1 cellular context compared by ENCODE assay signal in genomic region chr1:237042467-237042891, GRCh38.
A peak's percentile ranks its signal among the peaks of the same experiment; 100 is the strongest.
TF ChIP-seq lines count a peak whose summit lies in the region.

No MANE protein-coding gene starts in this region.

TF ChIP-seq in HEK293, 187 proteins besides CTCF, POLR2A, EP300 and RAD21 (continued from another document):
- 0 out of 2 replicates have a peak, but pooled peaks have one; percentile 7 for TF ChIP-seq PRDM10 (tag by site-specific recombination; IDR thresholded peaks at IDR 0.05)
- peak; percentile 46; the same call in 1 of the 2 replicates for TF ChIP-seq YY2 (tag by site-specific recombination; IDR thresholded peaks at IDR 0.05)
- no peak for TF ChIP-seq ZNF311 (tag by site-specific recombination; IDR thresholded peaks at IDR 0.05; ENCODE audit: borderline replicate concordance)
- no peak for TF ChIP-seq ZNF426 (tag by site-specific recombination; IDR thresholded peaks at IDR 0.05)
- TF ChIP-seq ZNF16 (tag by site-specific recombination; IDR thresholded peaks at IDR 0.05; ENCODE audit: low read depth), result no peak
- 0 out of 2 replicates have a peak, but pooled peaks have one; percentile 20 for TF ChIP-seq REST (tag by site-specific recombination; IDR thresholded peaks at IDR 0.05)
- TF ChIP-seq ZIC2 (tag by site-specific recombination; IDR thresholded peaks at IDR 0.05), result peak; percentile 66
- no peak for TF ChIP-seq ZNF585B (tag by site-specific recombination; IDR thresholded peaks at IDR 0.05)
- TF ChIP-seq, protein P1, sequence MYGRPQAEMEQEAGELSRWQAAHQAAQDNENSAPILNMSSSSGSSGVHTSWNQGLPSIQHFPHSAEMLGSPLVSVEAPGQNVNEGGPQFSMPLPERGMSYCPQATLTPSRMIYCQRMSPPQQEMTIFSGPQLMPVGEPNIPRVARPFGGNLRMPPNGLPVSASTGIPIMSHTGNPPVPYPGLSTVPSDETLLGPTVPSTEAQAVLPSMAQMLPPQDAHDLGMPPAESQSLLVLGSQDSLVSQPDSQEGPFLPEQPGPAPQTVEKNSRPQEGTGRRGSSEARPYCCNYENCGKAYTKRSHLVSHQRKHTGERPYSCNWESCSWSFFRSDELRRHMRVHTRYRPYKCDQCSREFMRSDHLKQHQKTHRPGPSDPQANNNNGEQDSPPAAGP (tag by site-specific recombination; IDR thresholded peaks at IDR 0.05), result peak; percentile 81; the same call in 1 of the 2 replicates
- TF ChIP-seq GLIS2 (tag by site-specific recombination; IDR thresholded peaks at IDR 0.05), result peak; percentile 89
- no peak for TF ChIP-seq ZNF18 (tag by site-specific recombination; IDR thresholded peaks at IDR 0.05)
- peak; percentile 82 for TF ChIP-seq HIC1 (tag by site-specific recombination; IDR thresholded peaks at IDR 0.05)
- peak; percentile 8; the same call in 1 of the 2 replicates for TF ChIP-seq EGR2 (tag by site-specific recombination; IDR thresholded peaks at IDR 0.05; ENCODE audit: low read depth)
- TF ChIP-seq ZNF621 (tag by site-specific recombination; IDR thresholded peaks at IDR 0.05), result no peak
- 0 out of 2 replicates have a peak, but pooled peaks have one; percentile 6 for TF ChIP-seq ZNF660 (tag by site-specific recombination; IDR thresholded peaks at IDR 0.05)
- TF ChIP-seq ZNF223 (tag by site-specific recombination; IDR thresholded peaks at IDR 0.05), result no peak
- TF ChIP-seq ZNF214 (tag by site-specific recombination; IDR thresholded peaks at IDR 0.05; ENCODE audit: borderline replicate concordance), result no peak
- TF ChIP-seq KLF16 (tag by site-specific recombination; IDR thresholded peaks at IDR 0.05), result no peak; the same call in 1 of the 2 replicates
- no peak for TF ChIP-seq TCF7L2 (IDR thresholded peaks at IDR 0.05; ENCODE audit: borderline replicate concordance, low read depth, low read length)
- TF ChIP-seq KLF9 (tag by site-specific recombination; IDR thresholded peaks at IDR 0.05; ENCODE audit: low read depth), result no peak
- no peak for TF ChIP-seq ZNF830 (tag by site-specific recombination; IDR thresholded peaks at IDR 0.05; ENCODE audit: low read depth)
- TF ChIP-seq ZNF624 (tag by site-specific recombination; IDR thresholded peaks at IDR 0.05), result no peak
- TF ChIP-seq ZNF335 (tag by site-specific recombination; conservative IDR thresholded peaks at IDR 0.05), result peak; percentile 70
- TF ChIP-seq, protein P2, sequence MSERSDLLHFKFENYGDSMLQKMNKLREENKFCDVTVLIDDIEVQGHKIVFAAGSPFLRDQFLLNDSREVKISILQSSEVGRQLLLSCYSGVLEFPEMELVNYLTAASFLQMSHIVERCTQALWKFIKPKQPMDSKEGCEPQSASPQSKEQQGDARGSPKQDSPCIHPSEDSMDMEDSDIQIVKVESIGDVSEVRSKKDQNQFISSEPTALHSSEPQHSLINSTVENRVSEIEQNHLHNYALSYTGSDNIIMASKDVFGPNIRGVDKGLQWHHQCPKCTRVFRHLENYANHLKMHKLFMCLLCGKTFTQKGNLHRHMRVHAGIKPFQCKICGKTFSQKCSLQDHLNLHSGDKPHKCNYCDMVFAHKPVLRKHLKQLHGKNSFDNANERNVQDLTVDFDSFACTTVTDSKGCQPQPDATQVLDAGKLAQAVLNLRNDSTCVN (tag by site-specific recombination; optimal IDR thresholded peaks at IDR 0.05), result peak; percentile 98
- TF ChIP-seq ZNF202 (tag by site-specific recombination; IDR thresholded peaks at IDR 0.05; ENCODE audit: borderline replicate concordance), result no peak
- peak; percentile 60 for TF ChIP-seq PATZ1 (tag by site-specific recombination; IDR thresholded peaks at IDR 0.05)
- TF ChIP-seq MYNN (tag by site-specific recombination; IDR thresholded peaks at IDR 0.05; ENCODE audit: borderline replicate concordance), result 0 out of 2 replicates have a peak, but pooled peaks have one; percentile 20
- TF ChIP-seq ZNF837 (tag by site-specific recombination; IDR thresholded peaks at IDR 0.05), result peak; percentile 67; the same call in 1 of the 2 replicates
- TF ChIP-seq ZBTB8A (tag by site-specific recombination; IDR thresholded peaks at IDR 0.05), result peak; percentile 46; the same call in 1 of the 2 replicates
- TF ChIP-seq, protein P3, sequence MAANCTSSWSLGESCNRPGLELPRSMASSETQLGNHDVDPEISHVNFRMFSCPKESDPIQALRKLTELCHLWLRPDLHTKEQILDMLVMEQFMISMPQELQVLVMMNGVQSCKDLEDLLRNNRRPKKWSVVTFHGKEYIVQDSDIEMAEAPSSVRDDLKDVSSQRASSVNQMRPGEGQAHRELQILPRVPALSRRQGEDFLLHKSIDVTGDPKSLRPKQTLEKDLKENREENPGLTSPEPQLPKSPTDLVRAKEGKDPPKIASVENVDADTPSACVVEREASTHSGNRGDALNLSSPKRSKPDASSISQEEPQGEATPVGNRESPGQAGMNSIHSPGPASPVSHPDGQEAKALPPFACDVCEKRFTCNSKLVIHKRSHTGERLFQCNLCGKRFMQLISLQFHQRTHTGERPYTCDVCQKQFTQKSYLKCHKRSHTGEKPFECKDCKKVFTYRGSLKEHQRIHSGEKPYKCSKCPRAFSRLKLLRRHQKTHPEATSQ (tag by site-specific recombination; IDR thresholded peaks at IDR 0.05), result peak; percentile 9; the same call in 1 of the 2 replicates
- peak; percentile 69 for TF ChIP-seq YY1 (tag by site-specific recombination; IDR thresholded peaks at IDR 0.05)
- TF ChIP-seq ZFHX2 (tag by site-specific recombination; conservative IDR thresholded peaks at IDR 0.05), result peak; percentile 5; the same call in 1 of the 2 replicates
- TF ChIP-seq ZNF658 (tag by site-specific recombination; IDR thresholded peaks at IDR 0.05), result 0 out of 2 replicates have a peak, but pooled peaks have one; percentile 20
